ENCODE assay signal across 8 cellular contexts in genomic region chr5:74865799-74866652, GRCh38. TPM values are rescaled to one million over a fixed set of nuclear protein-coding genes. Genes with fewer than 3 reads are reported as not detected.
DNase-seq lines count a peak whose midpoint lies in the region; ATAC-seq, FAIRE-seq and TF ChIP-seq lines count a peak whose summit lies in the region.

TSS of gene FAM169A (minus strand) at chr5:74866387. CDS start at chr5:74841676, 24,711 bp downstream.

- H3K9me2 ChIP-seq in neural cell (ENCODE audit: insufficient read depth, low read length) = no peaks in the 10 kb centered on the region

- no peak for TF ChIP-seq EP300 in neural cell (conservative IDR thresholded peaks at IDR 0.05; ENCODE audit: poor library complexity, severe bottlenecking)

- no peaks in the 10 kb centered on the region for H4K20me1 ChIP-seq in neural cell (ENCODE audit: insufficient read depth)

- peak within 1 kb of the TSS; percentile 87 for H3K4me2 ChIP-seq in neural cell (ENCODE audit: low read length)

- peaks cover 26% of the 10 kb centered on the region for H3K4me1 Mint-ChIP-seq in activated T-cell treated with anti-CD3 and anti-CD28 coated beads, Interleukin-2, amount 50 U/mL, for 72 hours (ENCODE audit: low read depth)

- H3K36me3 Mint-ChIP-seq in activated T-cell treated with anti-CD3 and anti-CD28 coated beads, Interleukin-2, amount 50 U/mL, for 72 hours (ENCODE audit: insufficient read depth in 2 of 2) = peaks cover 4 to 5% of the 10 kb centered on the region in 2 donors

- H3K27ac Mint-ChIP-seq in activated T-cell treated with anti-CD3 and anti-CD28 coated beads, Interleukin-2, amount 50 U/mL, for 72 hours = peak within 1 kb of the TSS; percentile 95

- peak; percentile 85 for DNase-seq in D341Med (ENCODE audit: low spot score)
- peak; percentile 46 for DNase-seq in H54 (ENCODE audit: insufficient read length, low spot score)
- DNase-seq in NCI-H526 treated with DMSO at 0.1 percent for 48 hours (lab: John Stamatoyannopoulos, UW) = peak; percentile 35
- peak; percentile 66 to 69 for DNase-seq in activated T-cell treated with anti-CD3 and anti-CD28 coated beads, Interleukin-2, amount 50 U/mL, for 72 hours
- peak; percentile 11 for DNase-seq in fibroblast of mammary gland (ENCODE audit: low read depth)
- DNase-seq in thoracic aorta (ENCODE audit: low spot score) = no peak
- DNase-seq in NCI-H1048 (lab: John Stamatoyannopoulos, UW) = no peak

- no peak for TF ChIP-seq CTCF in fibroblast of mammary gland (conservative IDR thresholded peaks at IDR 0.05; ENCODE audit: control insufficient read depth, insufficient read depth, low read depth, low read length)
- TF ChIP-seq CTCF in neural cell (IDR thresholded peaks at IDR 0.05; ENCODE audit: poor library complexity, severe bottlenecking) = no peak
- TF ChIP-seq CTCF in thoracic aorta (IDR thresholded peaks at IDR 0.05) = no peak

- no peaks in the 10 kb centered on the region for H3K9me3 Mint-ChIP-seq in activated T-cell treated with anti-CD3 and anti-CD28 coated beads, Interleukin-2, amount 50 U/mL, for 72 hours

- H3K4me3 ChIP-seq in fibroblast of mammary gland (ENCODE audit: control insufficient read depth, low read depth, low read length) (peak within 1 kb of the TSS; percentile 44), neural cell (ENCODE audit: low read length) (peak within 1 kb of the TSS; percentile 74), thoracic aorta (peak within 1 kb of the TSS; percentile 75)

- peak within 1 kb of the TSS; percentile 92 to 96 for H3K4me3 Mint-ChIP-seq in activated T-cell treated with anti-CD3 and anti-CD28 coated beads, Interleukin-2, amount 50 U/mL, for 72 hours

- TF ChIP-seq POLR2A in H54 (IDR thresholded peaks at IDR 0.05; ENCODE audit: low read depth, low read length) = no peak

- H3K4me1 ChIP-seq in thoracic aorta (ENCODE audit: control insufficient read depth in 1 of 2, low read depth in 2 of 2) = peaks cover 0 to 4% of the 10 kb centered on the region in 2 donors

- H3K36me3 ChIP-seq in neural cell (ENCODE audit: insufficient read depth, low read length) (no peaks in the 10 kb centered on the region), thoracic aorta (no peaks in the 10 kb centered on the region)

- peak within 1 kb of the TSS; percentile 51 for H2AFZ ChIP-seq in neural cell (ENCODE audit: low read depth, low read length)

- no peaks in the 10 kb centered on the region for H3F3A ChIP-seq in neural cell (ENCODE audit: insufficient read depth, low read length, poor library complexity, severe bottlenecking)

- no peaks in the 10 kb centered on the region for H3K27me3 Mint-ChIP-seq in activated T-cell treated with anti-CD3 and anti-CD28 coated beads, Interleukin-2, amount 50 U/mL, for 72 hours (ENCODE audit: low read depth)

- H3K79me2 ChIP-seq in neural cell (replicated peaks; ENCODE audit: insufficient read depth, low read length) = peaks cover 43% of the 10 kb centered on the region

- H3K9ac ChIP-seq in neural cell (ENCODE audit: low read length) = peak within 1 kb of the TSS; percentile 85

- ATAC-seq in activated T-cell treated with anti-CD3 and anti-CD28 coated beads, Interleukin-2, amount 50 U/mL, for 72 hours (replicated peaks in 1 of 2) = peak; percentile 81 to 82
- peak; percentile 29 for ATAC-seq in thoracic aorta (ENCODE audit: insufficient number of reproducible peaks, low FRiP score, low read depth)

- peak within 1 kb of the TSS; percentile 82 for H3K27ac ChIP-seq in neural cell (ENCODE audit: low read length)
- H3K27ac ChIP-seq in thoracic aorta = no peak within 1 kb of the TSS

- H3K9me3 ChIP-seq in neural cell (ENCODE audit: low read length) (no peaks in the 10 kb centered on the region), thoracic aorta (no peaks in the 10 kb centered on the region)

- no peak for TF ChIP-seq RAD21 in neural cell (conservative IDR thresholded peaks at IDR 0.05)

- FAIRE-seq in H54 (lab: Jason Lieb, UNC) = no peak

- H3K27me3 ChIP-seq in neural cell (ENCODE audit: insufficient read depth, low read depth, low read length) (no peaks in the 10 kb centered on the region), thoracic aorta (replicated peaks; ENCODE audit: insufficient read depth) (no peaks in the 10 kb centered on the region)

TF ChIP-seq in neural cell, 6 proteins besides CTCF, POLR2A, EP300 and RAD21:
- TF ChIP-seq TAF1 (IDR thresholded peaks at IDR 0.05; ENCODE audit: low read depth) = peak; percentile 64
- no peak for TF ChIP-seq SMC3 (conservative IDR thresholded peaks at IDR 0.05; ENCODE audit: poor library complexity)
- TF ChIP-seq, protein P1, sequence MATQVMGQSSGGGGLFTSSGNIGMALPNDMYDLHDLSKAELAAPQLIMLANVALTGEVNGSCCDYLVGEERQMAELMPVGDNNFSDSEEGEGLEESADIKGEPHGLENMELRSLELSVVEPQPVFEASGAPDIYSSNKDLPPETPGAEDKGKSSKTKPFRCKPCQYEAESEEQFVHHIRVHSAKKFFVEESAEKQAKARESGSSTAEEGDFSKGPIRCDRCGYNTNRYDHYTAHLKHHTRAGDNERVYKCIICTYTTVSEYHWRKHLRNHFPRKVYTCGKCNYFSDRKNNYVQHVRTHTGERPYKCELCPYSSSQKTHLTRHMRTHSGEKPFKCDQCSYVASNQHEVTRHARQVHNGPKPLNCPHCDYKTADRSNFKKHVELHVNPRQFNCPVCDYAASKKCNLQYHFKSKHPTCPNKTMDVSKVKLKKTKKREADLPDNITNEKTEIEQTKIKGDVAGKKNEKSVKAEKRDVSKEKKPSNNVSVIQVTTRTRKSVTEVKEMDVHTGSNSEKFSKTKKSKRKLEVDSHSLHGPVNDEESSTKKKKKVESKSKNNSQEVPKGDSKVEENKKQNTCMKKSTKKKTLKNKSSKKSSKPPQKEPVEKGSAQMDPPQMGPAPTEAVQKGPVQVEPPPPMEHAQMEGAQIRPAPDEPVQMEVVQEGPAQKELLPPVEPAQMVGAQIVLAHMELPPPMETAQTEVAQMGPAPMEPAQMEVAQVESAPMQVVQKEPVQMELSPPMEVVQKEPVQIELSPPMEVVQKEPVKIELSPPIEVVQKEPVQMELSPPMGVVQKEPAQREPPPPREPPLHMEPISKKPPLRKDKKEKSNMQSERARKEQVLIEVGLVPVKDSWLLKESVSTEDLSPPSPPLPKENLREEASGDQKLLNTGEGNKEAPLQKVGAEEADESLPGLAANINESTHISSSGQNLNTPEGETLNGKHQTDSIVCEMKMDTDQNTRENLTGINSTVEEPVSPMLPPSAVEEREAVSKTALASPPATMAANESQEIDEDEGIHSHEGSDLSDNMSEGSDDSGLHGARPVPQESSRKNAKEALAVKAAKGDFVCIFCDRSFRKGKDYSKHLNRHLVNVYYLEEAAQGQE (IDR thresholded peaks at IDR 0.05; ENCODE audit: borderline replicate concordance) = peak; percentile 28
- TF ChIP-seq MXI1 (conservative IDR thresholded peaks at IDR 0.05; ENCODE audit: poor library complexity, severe bottlenecking) = peak; percentile 40
- TF ChIP-seq POLR2AphosphoS5 (IDR thresholded peaks at IDR 0.05) = peak; percentile 79
TF ChIP-seq in neural cell: peak in this region for 4.

RNA-seq across cellular contexts. Expression of gene FAM169A, which starts in this region (rescaled TPM):
- 10 to 100 TPM; 12.9 to 13.4 TPM for total RNA-seq in activated T-cell treated with anti-CD3 and anti-CD28 coated beads, Interleukin-2, amount 50 U/mL, for 72 hours
- 40.7 and 46.7 TPM in 2 replicates for polyA plus RNA-seq in neural cell
- polyA minus RNA-seq in neural cell = 156 and 170 TPM in 2 replicates
- 1 to 10 TPM; 1.1 to 2.2 TPM for total RNA-seq in thoracic aorta

Comparison
In these comparisons a context has a peak if more than half of its experiments do, and no peak if none do; other contexts are left out.
1. RNA of gene FAM169A (total RNA-seq): 12.9 to 13.4 TPM in activated T-cell treated with anti-CD3 and anti-CD28 coated beads, Interleukin-2, amount 50 U/mL, for 72 hours; 1.1 to 2.2 TPM in thoracic aorta; every median in the first group is over 4 times any median in the second.
2. DNase-seq: peak in D341Med (single experiment), H54 (single experiment), NCI-H526 treated with DMSO at 0.1 percent for 48 hours (single experiment), activated T-cell treated with anti-CD3 and anti-CD28 coated beads, Interleukin-2, amount 50 U/mL, for 72 hours (2 of 2) and fibroblast of mammary gland (single experiment); none in thoracic aorta (single experiment) and NCI-H1048 (single experiment).
3. Peak in every context shown above with its lines, with median percentiles within 50 percentile points of each other: H3K4me3 ChIP-seq.